2 cellular contexts compared by ENCODE assay signal in genomic region chr2:218452079-218452478, GRCh38.
TF ChIP-seq lines count a peak whose summit lies in the region.

No MANE protein-coding gene starts in this region.

TF ChIP-seq in HepG2, 621 proteins besides CTCF, POLR2A, EP300 and RAD21:
- TF ChIP-seq ZBTB38 (CRISPR knock-in tag; IDR thresholded peaks at IDR 0.05): no peak
- peak; percentile 58 for TF ChIP-seq POLR2G (IDR thresholded peaks at IDR 0.05; ENCODE audit: low read depth, low read length)
- peak; percentile 60 for TF ChIP-seq RBM22 (optimal IDR thresholded peaks at IDR 0.05; ENCODE audit: low read length)
- no peak for TF ChIP-seq LBX2 (CRISPR knock-in tag; IDR thresholded peaks at IDR 0.05; ENCODE audit: borderline replicate concordance)

TF ChIP-seq in K562, 482 proteins besides CTCF, POLR2A, EP300 and RAD21:
- no peak for TF ChIP-seq ZNF253 (CRISPR knock-in tag; conservative IDR thresholded peaks at IDR 0.05)
- no peak for TF ChIP-seq ZNF354B (CRISPR knock-in tag; IDR thresholded peaks at IDR 0.05)
- TF ChIP-seq CEBPB (tag; IDR thresholded peaks at IDR 0.05): peak; percentile 67; the same call in 1 of the 2 replicates
- TF ChIP-seq NELFE (IDR thresholded peaks at IDR 0.05; ENCODE audit: insufficient read depth, insufficient read length): no peak
- TF ChIP-seq ETV1 (tag; conservative IDR thresholded peaks at IDR 0.05; ENCODE audit: low read depth): peak; percentile 76
- TF ChIP-seq CEBPG (CRISPR knock-in tag; IDR thresholded peaks at IDR 0.05): no peak
- peak in 1 of 2 experiments; percentile 68; a peak in 2 of 4 replicates for TF ChIP-seq CEBPG (tag; conservative IDR thresholded peaks at IDR 0.05 in 1 of 2, IDR thresholded peaks at IDR 0.05 in 1 of 2)
- TF ChIP-seq DPF2 (IDR thresholded peaks at IDR 0.05): 0 out of 2 replicates have a peak, but pooled peaks have one; percentile 44
- TF ChIP-seq ARID1B (IDR thresholded peaks at IDR 0.05): peak; percentile 37; the same call in 1 of the 2 replicates
